25 cellular contexts compared by ENCODE assay signal in the genomic region with DNA sequence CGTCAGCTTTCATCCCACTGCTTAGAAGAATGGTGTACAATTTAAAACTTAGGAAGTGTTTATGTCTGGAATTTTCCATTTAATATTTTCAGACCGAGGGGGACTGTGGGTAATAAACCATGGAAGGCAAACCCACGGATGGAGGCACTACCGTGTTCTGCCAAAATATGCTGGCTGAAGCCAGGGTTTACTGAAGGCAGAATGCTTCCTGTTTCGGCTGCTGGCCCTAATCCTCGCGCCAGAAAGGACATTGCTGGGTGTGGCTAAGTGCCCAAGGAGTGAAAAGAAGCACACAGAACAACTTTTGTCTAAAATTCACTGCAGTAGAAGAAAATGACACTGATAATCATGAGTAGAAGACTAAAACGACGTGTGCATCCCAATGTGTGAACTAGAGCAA. TPM values are rescaled to one million over a fixed set of nuclear protein-coding genes. Genes with fewer than 3 reads are reported as not detected.
DNase-seq lines count a peak whose midpoint lies in the region; ATAC-seq and TF ChIP-seq lines count a peak whose summit lies in the region.
"Had no signal": no experiment of that assay in that cellular context is flagged by ENCODE, and none has a peak within 500 bp of the region (broad histone marks: within the 10 kb centered on the region; RNA-seq: fewer than 3 reads in every experiment).

No MANE protein-coding gene starts in this region.

- H3K36me3 ChIP-seq in CD8-positive, alpha-beta T cell (ENCODE audit: insufficient read depth, low read length), result peaks cover 55% of the 10 kb centered on the region
- H3K36me3 ChIP-seq in esophagus muscularis mucosa, result peaks cover 50 to 99% (median 93%) of the 10 kb centered on the region in 4 donors
- H3K36me3 ChIP-seq in sigmoid colon, result peaks cover 55 to 97% (median 66%) of the 10 kb centered on the region in 4 donors

- H3K4me3 ChIP-seq in CD8-positive, alpha-beta T cell (ENCODE audit: low read depth, low read length), result no peak overlapping the region
- H3K4me3 ChIP-seq in esophagus muscularis mucosa (no peak overlapping the region), sigmoid colon (no peak overlapping the region)

- no peaks in the 10 kb centered on the region for H3K4me1 ChIP-seq in CD8-positive, alpha-beta T cell (ENCODE audit: insufficient read depth, low read length)
- H3K4me1 ChIP-seq in esophagus muscularis mucosa, result peaks cover 17 to 54% (median 50%) of the 10 kb centered on the region in 4 donors
- H3K4me1 ChIP-seq in sigmoid colon, result peaks cover 0 to 38% (median 32%) of the 10 kb centered on the region in 4 donors

- no peak for DNase-seq in CD8-positive, alpha-beta T cell
- peak; percentile 29 for DNase-seq in MV-4-11 (lab: John Stamatoyannopoulos, UW)
- DNase-seq in esophagus muscularis mucosa (ENCODE audit: extremely low spot score), result no peak
- peak; percentile 59 for DNase-seq in sigmoid colon
- no peak for DNase-seq in erythroblast (lab: John Stamatoyannopoulos, UW)
- no peak for DNase-seq in KBM-7
- DNase-seq: activated CD4-positive, alpha-beta T cell treated with anti-CD3 and anti-CD28 coated beads, Interleukin-2, amount 10 ng/mL, durations not matched to agents 7 days and 5 days; activated CD8-positive, alpha-beta memory T cell treated with anti-CD3 and anti-CD28 coated beads, Interleukin-2, amount 50 U/mL, for 48 hours; activated gamma-delta T cell treated with Interleukin-2 at 50 U/mL for 16 hours; amniotic stem cell; CD4-positive, alpha-beta T cell; cerebellar nuclear complex; DMS 273 treated with DMSO at 0.1 percent for 48 hours; GDM1; H7; kidney; mesenchymal stem cell; naive B cell; NCI-H1436; NCI-H524; RPMI8226; WERI-Rb-1 had no signal

- peak overlapping the region; percentile 18 for H3K27ac Mint-ChIP-seq in CD8-positive, alpha-beta T cell
- H3K27ac Mint-ChIP-seq: activated CD4-positive, alpha-beta T cell treated with anti-CD3 and anti-CD28 coated beads, Interleukin-2, amount 10 ng/mL, durations not matched to agents 7 days and 5 days; CD4-positive, alpha-beta T cell; IgD-negative memory B cell; naive B cell had no signal

- TF ChIP-seq CTCF in CD8-positive, alpha-beta T cell (IDR thresholded peaks at IDR 0.05), result no peak
- TF ChIP-seq CTCF in esophagus muscularis mucosa (IDR thresholded peaks at IDR 0.05) (no peak), sigmoid colon (IDR thresholded peaks at IDR 0.05) (no peak)

- no peaks in the 10 kb centered on the region for H3K4me1 Mint-ChIP-seq in CD8-positive, alpha-beta T cell (ENCODE audit: low read depth)
- H3K4me1 Mint-ChIP-seq: activated CD4-positive, alpha-beta T cell treated with anti-CD3 and anti-CD28 coated beads, Interleukin-2, amount 10 ng/mL, durations not matched to agents 7 days and 5 days; IgD-negative memory B cell had no signal

- in situ Hi-C loops in KBM-7 (cut with MboI; ENCODE audit: low pct_unique_long_range_greater_than_20kb, low sequenced_read_pairs), result no loop called here

- no peaks in the 10 kb centered on the region for H3K9me3 Mint-ChIP-seq in CD8-positive, alpha-beta T cell
- H3K9me3 Mint-ChIP-seq: activated CD4-positive, alpha-beta T cell treated with anti-CD3 and anti-CD28 coated beads, Interleukin-2, amount 10 ng/mL, durations not matched to agents 7 days and 5 days; CD4-positive, alpha-beta T cell; IgD-negative memory B cell; naive B cell had no signal

- no peaks in the 10 kb centered on the region for H3K27me3 Mint-ChIP-seq in CD8-positive, alpha-beta T cell (ENCODE audit: low read depth)
- H3K27me3 Mint-ChIP-seq: activated CD4-positive, alpha-beta T cell treated with anti-CD3 and anti-CD28 coated beads, Interleukin-2, amount 10 ng/mL, durations not matched to agents 7 days and 5 days; CD4-positive, alpha-beta T cell; IgD-negative memory B cell; naive B cell had no signal

- peaks cover 92% of the 10 kb centered on the region for H3K36me3 Mint-ChIP-seq in CD8-positive, alpha-beta T cell

- POLR2A ChIA-PET in CD8-positive, alpha-beta T cell (lab: Charles Lee), result no interaction called here

- H3K9me3 ChIP-seq in CD8-positive, alpha-beta T cell (ENCODE audit: low read length), result no peaks in the 10 kb centered on the region
- H3K9me3 ChIP-seq in esophagus muscularis mucosa, result no peaks in the 10 kb centered on the region
- no peaks in the 10 kb centered on the region for H3K9me3 ChIP-seq in sigmoid colon

- no peak overlapping the region for H3K27ac ChIP-seq in CD8-positive, alpha-beta T cell (ENCODE audit: low read depth, low read length)
- H3K27ac ChIP-seq in esophagus muscularis mucosa (replicated peaks in 1 of 4), result peak overlapping the region; percentile 64 to 74 (median 70)
- peak overlapping the region; percentile 4 to 55 (median 40) for H3K27ac ChIP-seq in sigmoid colon

- no peak for ATAC-seq in CD8-positive, alpha-beta T cell
- ATAC-seq in GM21447 (IDR thresholded peaks at IDR 0.05; ENCODE audit: unreplicated experiment), result no peak
- ATAC-seq: SK-N-SH treated with all-trans-retinoic acid at 6 μM for 48 hours had no signal

- no peak for TF ChIP-seq EP300 in esophagus muscularis mucosa (IDR thresholded peaks at IDR 0.05)
- TF ChIP-seq EP300 in sigmoid colon (IDR thresholded peaks at IDR 0.05), result no peak

- intact Hi-C loops in CD8-positive, alpha-beta T cell (cut with DNase I, micrococcal nuclease), result no loop called here
- intact Hi-C loops in esophagus muscularis mucosa (cut with DNase I), result no loop called here
- intact Hi-C loops in sigmoid colon (cut with DNase I), result no loop called here

- no peaks in the 10 kb centered on the region for H3K27me3 ChIP-seq in CD8-positive, alpha-beta T cell (ENCODE audit: insufficient read depth, low read length)
- H3K27me3 ChIP-seq in esophagus muscularis mucosa (no peaks in the 10 kb centered on the region), sigmoid colon (no peaks in the 10 kb centered on the region)

- CTCF ChIA-PET in CD8-positive, alpha-beta T cell (lab: Charles Lee), result no interaction called here

- 45% methylated on average over 9 of the region's 9 CpGs for WGBS in esophagus muscularis mucosa
- 42 to 79% methylated on average over 9 of the region's 9 CpGs for WGBS in sigmoid colon, 2 donors

- no peak for TF ChIP-seq POLR2A in esophagus muscularis mucosa (IDR thresholded peaks at IDR 0.05; ENCODE audit: low read depth)
- no peak for TF ChIP-seq POLR2A in sigmoid colon (IDR thresholded peaks at IDR 0.05)
- TF ChIP-seq POLR2A in erythroblast (IDR thresholded peaks at IDR 0.05; ENCODE audit: low read length), result no peak

- H3K4me3 Mint-ChIP-seq in CD8-positive, alpha-beta T cell, result no peak overlapping the region
- H3K4me3 Mint-ChIP-seq: activated CD4-positive, alpha-beta T cell treated with anti-CD3 and anti-CD28 coated beads, Interleukin-2, amount 10 ng/mL, durations not matched to agents 7 days and 5 days; CD4-positive, alpha-beta T cell; IgD-negative memory B cell; naive B cell had no signal

RNA-seq across cellular contexts. Expression of a gene that starts 32.3 kb away (rescaled TPM):
- total RNA-seq in CD8-positive, alpha-beta T cell, result 10 to 100 TPM; 73.5 to 82.5 TPM
- total RNA-seq in esophagus muscularis mucosa (100 to 1,000 TPM in 1 of 4 donors, 10 to 100 TPM in 3; 75.5 to 103 (median 84.9) TPM), sigmoid colon (10 to 100 TPM; 48.5 to 70.3 (median 57.3) TPM)
- 10 to 100 TPM; 16.6 to 40.6 (median 23.4) TPM for polyA plus RNA-seq in sigmoid colon

Comparison
In these comparisons a context has a peak if more than half of its experiments do, and no peak if none do; other contexts are left out.
1. DNase-seq: peak in MV-4-11 (single experiment) and sigmoid colon (single experiment); none in CD8-positive, alpha-beta T cell (0 of 7), esophagus muscularis mucosa (single experiment), erythroblast (0 of 2) and KBM-7 (single experiment).